In the genomic region with DNA sequence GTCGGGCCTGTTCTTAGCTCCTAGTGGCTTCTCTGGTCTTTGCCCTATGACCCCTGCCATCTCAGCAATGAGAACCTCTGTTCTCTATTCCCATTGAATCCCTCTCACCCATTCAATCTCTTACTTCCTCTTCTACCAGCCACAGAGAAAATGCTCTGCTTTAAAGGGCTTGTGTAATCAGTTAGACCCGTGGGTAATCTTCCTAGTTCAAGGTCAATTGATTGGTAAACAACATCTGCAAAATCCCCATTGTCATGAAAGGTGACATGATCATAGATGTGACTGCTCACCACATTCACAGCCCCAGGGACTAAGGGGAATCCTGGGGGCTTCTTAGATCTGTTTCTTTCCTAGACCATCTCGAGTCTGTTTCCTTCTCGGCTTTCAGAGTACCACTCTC, we compare ENCODE assay signal across 18 cellular contexts. TPM values are rescaled to one million over a fixed set of nuclear protein-coding genes. Genes with fewer than 3 reads are reported as not detected.
DNase-seq lines count a peak whose midpoint lies in the region; ATAC-seq and TF ChIP-seq lines count a peak whose summit lies in the region.
"Had no signal": no experiment of that assay in that cellular context is flagged by ENCODE, and none has a peak within 500 bp of the region (broad histone marks: within the 10 kb centered on the region; RNA-seq: fewer than 3 reads in every experiment).

No MANE protein-coding gene starts in this region.

- DNase-seq in GF-D8 (lab: John Stamatoyannopoulos, UW) (no peak), left colon (no peak), uterus (no peak)
- DNase-seq: activated CD4-positive, alpha-beta T cell treated with anti-CD3 and anti-CD28 coated beads, Interleukin-2, amount 50 U/mL, for 1 hour; activated naive CD4-positive, alpha-beta T cell treated with anti-CD3 and anti-CD28 coated beads, Interleukin-2, amount 10 ng/mL, durations not matched to agents 7 days and 5 days; GOT3; NCI-H774; stimulated activated CD4-positive, alpha-beta T cell treated with anti-CD3 and anti-CD28 coated beads, Interleukin-2, amount 100 ng/mL, for 24 hours had no signal

- intact Hi-C loops in dendritic cell treated with granulocyte-macrophage colony-stimulating factor and Interleukin-4, amounts not matched to agents 40 ng/mL and 50 ng/mL, for 4 days (cut with micrococcal nuclease), result no loop called here
- intact Hi-C loops in left colon (cut with DNase I, micrococcal nuclease) (no loop called here), uterus (cut with DNase I; ENCODE audit: low total_unique reads) (no loop called here)

- no peak for TF ChIP-seq CTCF in uterus (IDR thresholded peaks at IDR 0.05)

- H3K4me3 ChIP-seq in uterus, result no peak overlapping the region
- H3K4me3 ChIP-seq: esophagus muscularis mucosa had no signal

- no peaks in the 10 kb centered on the region for H3K9me3 Mint-ChIP-seq in dendritic cell treated with granulocyte-macrophage colony-stimulating factor and Interleukin-4, amounts not matched to agents 40 ng/mL and 50 ng/mL, for 4 days
- H3K9me3 Mint-ChIP-seq: activated naive CD4-positive, alpha-beta T cell treated with anti-CD3 and anti-CD28 coated beads, Interleukin-2, amount 10 ng/mL, durations not matched to agents 7 days and 5 days had no signal

- TF ChIP-seq POLR2A in uterus (IDR thresholded peaks at IDR 0.05), result no peak

- H3K4me1 Mint-ChIP-seq in dendritic cell treated with granulocyte-macrophage colony-stimulating factor and Interleukin-4, amounts not matched to agents 40 ng/mL and 50 ng/mL, for 4 days (ENCODE audit: low read depth), result peaks cover 36% of the 10 kb centered on the region

- H3K4me3 Mint-ChIP-seq in dendritic cell treated with granulocyte-macrophage colony-stimulating factor and Interleukin-4, amounts not matched to agents 40 ng/mL and 50 ng/mL, for 4 days, result no peak overlapping the region
- H3K4me3 Mint-ChIP-seq: activated naive CD4-positive, alpha-beta T cell treated with anti-CD3 and anti-CD28 coated beads, Interleukin-2, amount 10 ng/mL, durations not matched to agents 7 days and 5 days had no signal

- H3K36me3 ChIP-seq in uterus, result no peaks in the 10 kb centered on the region
- H3K36me3 ChIP-seq: esophagus muscularis mucosa had no signal

- no peak overlapping the region for H3K27ac ChIP-seq in uterus
- H3K27ac ChIP-seq: esophagus muscularis mucosa had no signal

- H3K36me3 Mint-ChIP-seq in dendritic cell treated with granulocyte-macrophage colony-stimulating factor and Interleukin-4, amounts not matched to agents 40 ng/mL and 50 ng/mL, for 4 days (ENCODE audit: low read depth), result no peaks in the 10 kb centered on the region
- H3K36me3 Mint-ChIP-seq: activated naive CD4-positive, alpha-beta T cell treated with anti-CD3 and anti-CD28 coated beads, Interleukin-2, amount 10 ng/mL, durations not matched to agents 7 days and 5 days had no signal

- no peaks in the 10 kb centered on the region for H3K4me1 ChIP-seq in uterus

- ATAC-seq in GM18502 (IDR thresholded peaks at IDR 0.05; ENCODE audit: poor library complexity, unreplicated experiment) (peak; percentile 57), GM19463 (IDR thresholded peaks at IDR 0.05; ENCODE audit: unreplicated experiment) (peak; percentile 67), HG03354 (IDR thresholded peaks at IDR 0.05; ENCODE audit: poor library complexity, severe bottlenecking, unreplicated experiment) (peak; percentile 76), HG03520 (IDR thresholded peaks at IDR 0.05; ENCODE audit: unreplicated experiment) (no peak), left colon (no peak)

- no peaks in the 10 kb centered on the region for H3K9me3 ChIP-seq in uterus
- H3K9me3 ChIP-seq: esophagus muscularis mucosa had no signal

- peaks cover 34% of the 10 kb centered on the region for H3K27me3 Mint-ChIP-seq in dendritic cell treated with granulocyte-macrophage colony-stimulating factor and Interleukin-4, amounts not matched to agents 40 ng/mL and 50 ng/mL, for 4 days

- peak overlapping the region; percentile 3 for H3K27ac Mint-ChIP-seq in dendritic cell treated with granulocyte-macrophage colony-stimulating factor and Interleukin-4, amounts not matched to agents 40 ng/mL and 50 ng/mL, for 4 days
- H3K27ac Mint-ChIP-seq: activated naive CD4-positive, alpha-beta T cell treated with anti-CD3 and anti-CD28 coated beads, Interleukin-2, amount 10 ng/mL, durations not matched to agents 7 days and 5 days had no signal

- H3K27me3 ChIP-seq in uterus, result no peaks in the 10 kb centered on the region
- H3K27me3 ChIP-seq: esophagus muscularis mucosa had no signal

RNA-seq across cellular contexts. Expression of a gene that starts 7.2 kb away (rescaled TPM):
- total RNA-seq in left colon, result not detected
- not detected for total RNA-seq in uterus
- total RNA-seq: chondrocyte, esophagus muscularis mucosa, M059J, mesenteric fat pad, posterior vena cava had no signal

RNA-seq across cellular contexts. Expression of a gene that starts 13.6 kb away (rescaled TPM):
- total RNA-seq in left colon (10 to 100 TPM in 1 of 2 donors, 1 to 10 TPM in 1; 1.5 to 13.7 TPM), uterus (10 to 100 TPM; 11.8 to 84.1 (median 21.0) TPM)
- total RNA-seq: M059J had no signal

RNA-seq across cellular contexts. Expression of a gene that starts 36.2 kb away (rescaled TPM):
- total RNA-seq in left colon, result 1 to 10 TPM; 2.0 to 4.7 TPM
- total RNA-seq in uterus, result 1 to 10 TPM in 1 of 4 donors, under 1 TPM in 1, not detected in 2; 0.37 to 3.8 TPM

Comparison
In these comparisons a context has a peak if more than half of its experiments do, and no peak if none do; other contexts are left out.
1. ATAC-seq: peak in GM18502 (single experiment), GM19463 (single experiment) and HG03354 (single experiment); none in HG03520 (single experiment) and left colon (single experiment).